In the genomic region with DNA sequence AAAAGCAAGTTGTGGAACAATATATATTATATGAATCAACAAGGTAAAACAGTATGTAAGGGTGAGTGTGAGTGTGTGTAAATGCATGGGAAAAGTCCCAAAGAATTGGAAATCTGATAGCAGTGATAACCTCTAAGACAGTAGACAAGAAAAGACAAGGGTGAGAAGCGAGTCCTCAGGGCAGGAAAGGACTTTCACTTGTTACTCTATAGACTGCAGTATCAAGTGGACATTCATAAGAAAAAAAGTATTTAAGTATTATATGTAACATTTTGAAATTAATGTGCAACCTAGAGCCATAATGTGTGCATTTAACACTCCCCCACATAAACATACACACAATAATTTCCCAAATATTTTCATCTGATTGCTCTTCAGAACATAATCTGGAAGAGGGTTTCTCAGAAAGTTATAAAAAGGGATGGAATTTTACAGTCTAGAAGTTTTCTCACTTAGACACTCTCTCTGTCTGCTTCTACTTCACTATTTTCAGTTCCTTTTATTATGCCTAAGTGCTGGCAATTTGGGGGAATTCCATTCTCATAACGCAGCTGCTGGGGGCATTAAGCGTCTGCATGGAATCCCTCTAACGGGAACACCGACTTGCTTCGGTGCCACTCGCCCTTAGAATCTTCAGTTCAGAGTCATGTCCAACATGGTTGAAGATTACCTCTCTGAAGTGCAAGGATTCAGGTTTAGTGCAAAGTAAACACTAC, we compare ENCODE assay signal across 15 cellular contexts. TPM values are rescaled to one million over a fixed set of nuclear protein-coding genes. Genes with fewer than 3 reads are reported as not detected.
DNase-seq lines count a peak whose midpoint lies in the region; ATAC-seq, FAIRE-seq and TF ChIP-seq lines count a peak whose summit lies in the region.
"Had no signal": no experiment of that assay in that cellular context is flagged by ENCODE, and none has a peak within 500 bp of the region (broad histone marks: within the 10 kb centered on the region; RNA-seq: fewer than 3 reads in every experiment).

No MANE protein-coding gene starts in this region.

- H3K27ac Mint-ChIP-seq in MCF 10A (ENCODE audit: low read depth, unreplicated experiment): no peak overlapping the region
- no peak overlapping the region for H3K27ac Mint-ChIP-seq in neural progenitor cell

- H2AFZ ChIP-seq in GM12878 (ENCODE audit: control insufficient read depth, low read depth, low read length) (no peak overlapping the region), neural progenitor cell (replicated peaks) (no peak overlapping the region)

- H3K4me3 Mint-ChIP-seq in MCF 10A (ENCODE audit: unreplicated experiment) (no peak overlapping the region), neural progenitor cell (no peak overlapping the region)

- TF ChIP-seq EP300 in GM12878 (IDR thresholded peaks at IDR 0.05; ENCODE audit: borderline replicate concordance in 1 of 2, control insufficient read depth in 1 of 2, low read depth in 2 of 2, low read length in 2 of 2): peak; percentile 10 to 75; a peak in 3 of 4 replicates

- H3K4me1 ChIP-seq in GM12878 (ENCODE audit: control insufficient read depth, insufficient read depth, low read length) (no peaks in the 10 kb centered on the region), neural progenitor cell (peaks cover 14% of the 10 kb centered on the region)

- no peak for TF ChIP-seq RAD21 in GM12878 (IDR thresholded peaks at IDR 0.05; ENCODE audit: insufficient read depth, low read depth, low read length)

- BruUV-seq in GM12878 (replicated peaks; lab: Mats Ljungman, UMichigan) (no TSS peak), MCF 10A (replicated peaks; lab: Mats Ljungman, UMichigan) (no TSS peak)

- SMC1A ChIA-PET in GM12878 (lab: Charles Lee; ENCODE audit: uncharacterized antibody, unreplicated experiment): interaction anchor here (0.6 to 2.0 kb wide), 3 partner anchors 37 to 1322 kb away, joined by 3 to 4 read pairs (median 3); no protein-coding TSS in a partner anchor

- H3K9ac ChIP-seq in GM12878 (ENCODE audit: control insufficient read depth, insufficient read depth, low read length): no peak overlapping the region
- no peak overlapping the region for H3K9ac ChIP-seq in neural progenitor cell

- FAIRE-seq in GM12892 (lab: Jason Lieb, UNC) (peak; percentile 33), GM12878 (lab: Jason Lieb, UNC) (peak; percentile 64)

- H3K4me1 Mint-ChIP-seq in MCF 10A (ENCODE audit: insufficient read depth, unreplicated experiment) (no peaks in the 10 kb centered on the region), neural progenitor cell (peaks cover 10% of the 10 kb centered on the region)

- no peaks in the 10 kb centered on the region for H3K27me3 ChIP-seq in GM12878 (replicated peaks in 1 of 2; ENCODE audit: control insufficient read depth in 2 of 2, insufficient read depth in 2 of 2, low read length in 1 of 2)
- H3K27me3 ChIP-seq in neural progenitor cell: no peaks in the 10 kb centered on the region
- H3K27me3 ChIP-seq: BE2C had no signal

- TF ChIP-seq CTCF in GM12878 (IDR thresholded peaks at IDR 0.05 in 2 of 3, conservative IDR thresholded peaks at IDR 0.05 in 1 of 3; ENCODE audit: control insufficient read depth in 2 of 3, extremely low read depth in 1 of 3, insufficient read depth in 1 of 3, low read depth in 3 of 3, low read length in 3 of 3) (no peak), MCF 10A (IDR thresholded peaks at IDR 0.05; ENCODE audit: unreplicated experiment) (no peak), neural progenitor cell (IDR thresholded peaks at IDR 0.05) (no peak)

- H3F3A ChIP-seq in neural progenitor cell (ENCODE audit: low read depth): no peaks in the 10 kb centered on the region

- no peak overlapping the region; the same call in 1 of the 2 replicates for H3K27ac ChIP-seq in GM12878 (ENCODE audit: control insufficient read depth, insufficient read depth)
- H3K27ac ChIP-seq in neural progenitor cell: no peak overlapping the region

- POLR2A ChIA-PET in GM12878 (lab: Charles Lee): interaction anchor here (0.5 kb wide), 1 partner anchor 56 kb away, joined by 4 read pairs; no protein-coding TSS in a partner anchor
- POLR2A ChIA-PET in MCF 10A (lab: Yijun Ruan, JAX): interaction anchor here (0.6 kb wide), 1 partner anchor 810 kb away, joined by 3 read pairs; no protein-coding TSS in a partner anchor

- no peaks in the 10 kb centered on the region for H3K36me3 Mint-ChIP-seq in MCF 10A (ENCODE audit: insufficient read depth, unreplicated experiment)
- no peaks in the 10 kb centered on the region for H3K36me3 Mint-ChIP-seq in neural progenitor cell

- H4K20me1 ChIP-seq in GM12878 (ENCODE audit: control insufficient read depth, insufficient read depth): no peaks in the 10 kb centered on the region
- no peaks in the 10 kb centered on the region for H4K20me1 ChIP-seq in neural progenitor cell (ENCODE audit: low read depth)

- RAD21 ChIA-PET in GM12878 (lab: Charles Lee; ENCODE audit: unreplicated experiment): no interaction called here

- peak; percentile 93 for ATAC-seq in GM19463 (IDR thresholded peaks at IDR 0.05; ENCODE audit: unreplicated experiment)
- peak; percentile 54 for ATAC-seq in HG02938 (IDR thresholded peaks at IDR 0.05; ENCODE audit: unreplicated experiment)
- ATAC-seq in GM12878: peak; percentile 95
- ATAC-seq: HCT116 had no signal

- H3K4me3 ChIP-seq in GM12878 (no peak overlapping the region), neural progenitor cell (no peak overlapping the region)

- no peaks in the 10 kb centered on the region for H3K79me2 ChIP-seq in GM12878 (ENCODE audit: control insufficient read depth, insufficient read depth, low read length)
- H3K79me2 ChIP-seq in neural progenitor cell (ENCODE audit: low read depth): no peaks in the 10 kb centered on the region

- CTCF ChIA-PET in GM12878 (lab: Yijun Ruan, JAX) (interaction anchor here (0.9 to 1.7 kb wide), 3 partner anchors 11 to 30 kb away, joined by 4 to 11 read pairs (median 4); no protein-coding TSS in a partner anchor), MCF 10A (lab: Yijun Ruan, JAX) (interaction anchor here (0.6 kb wide), 1 partner anchor 572 kb away, joined by 3 read pairs; no protein-coding TSS in a partner anchor)

- WGBS in GM12878 (ENCODE audit: insufficient coverage, insufficient replicate concordance, low lambda C conversion rate, missing lambda C conversion rate): 2% methylated on average over 7 of the region's 7 CpGs

- intact Hi-C loops in GM12878 (cut with micrococcal nuclease; ENCODE audit: unreplicated experiment): no loop called here
- intact Hi-C loops in MCF 10A (cut with micrococcal nuclease): no loop called here

- no peak for DNase-seq in GM12892 (ENCODE audit: insufficient read length)
- peak; percentile 31 for DNase-seq in GM12878 (ENCODE audit: low read depth, low spot score)
- no peak for DNase-seq in NCI-H748 (lab: John Stamatoyannopoulos, UW; ENCODE audit: unreplicated experiment)
- DNase-seq in KBM-7: no peak
- DNase-seq in MCF 10A (ENCODE audit: unreplicated experiment): no peak
- DNase-seq in neural progenitor cell (ENCODE audit: low spot score): no peak
- DNase-seq: activated CD4-positive, CD25-positive, alpha-beta regulatory T cell treated with anti-CD3 and anti-CD28 coated beads, Interleukin-2, amount 50 U/mL, for 72 hours; aorta; BE2C; cortex of kidney; DMS79 treated with DMSO at 0.1 percent for 48 hours; SW 1271 had no signal

- H3K4me2 ChIP-seq in GM12878 (ENCODE audit: control insufficient read depth, insufficient read depth) (peak overlapping the region; percentile 57; the same call in 1 of the 2 replicates), neural progenitor cell (no peak overlapping the region)

- TF ChIP-seq POLR2A in GM12892 (IDR thresholded peaks at IDR 0.05; ENCODE audit: low read depth, low read length) (no peak), GM12878 (IDR thresholded peaks at IDR 0.05; ENCODE audit: low read depth, low read length) (no peak)

- in situ Hi-C loops in GM12878 (cut with MboI) (no loop called here), KBM-7 (cut with MboI; ENCODE audit: low pct_unique_long_range_greater_than_20kb, low sequenced_read_pairs) (no loop called here)

- H3K36me3 ChIP-seq in GM12878 (ENCODE audit: control insufficient read depth in 2 of 2, insufficient read depth in 2 of 2, low read length in 1 of 2) (no peaks in the 10 kb centered on the region), neural progenitor cell (no peaks in the 10 kb centered on the region)
- H3K36me3 ChIP-seq: BE2C had no signal

- peaks cover 38% of the 10 kb centered on the region for H3K27me3 Mint-ChIP-seq in MCF 10A (ENCODE audit: insufficient read depth, unreplicated experiment)
- H3K27me3 Mint-ChIP-seq in neural progenitor cell (ENCODE audit: insufficient read depth, low read depth): peaks cover 5% of the 10 kb centered on the region

- no peaks in the 10 kb centered on the region for H3K9me3 ChIP-seq in GM12878 (replicated peaks; ENCODE audit: control insufficient read depth, insufficient read depth, low read length)
- H3K9me3 ChIP-seq in neural progenitor cell (ENCODE audit: low read depth): no peaks in the 10 kb centered on the region
- H3K9me3 ChIP-seq: BE2C had no signal

- H3K9me3 Mint-ChIP-seq in MCF 10A (ENCODE audit: unreplicated experiment): no peaks in the 10 kb centered on the region
- no peaks in the 10 kb centered on the region for H3K9me3 Mint-ChIP-seq in neural progenitor cell

TF ChIP-seq in GM12878, 131 proteins besides CTCF, POLR2A, EP300 and RAD21 (continues in another document):
- TF ChIP-seq TCF12 (IDR thresholded peaks at IDR 0.05; ENCODE audit: low read depth, low read length) (peak; percentile 68; the same call in 1 of the 2 replicates), SPI1 (IDR thresholded peaks at IDR 0.05; ENCODE audit: borderline replicate concordance, insufficient read depth, low read depth, low read length) (peak; percentile 91)

RNA-seq across cellular contexts. Expression of a gene that starts 50.0 kb away (rescaled TPM):
- 6.4 TPM for polyA plus RNA-seq in GM12892 (2012; ENCODE audit: missing spikeins)
- total RNA-seq in GM12878 (2013; cell fraction: nucleolus; rRNA removed): 46.3 and 46.4 TPM in 2 replicates
- total RNA-seq in GM12878 (2014; rRNA removed): 8.3 and 9.2 TPM in 2 replicates
- 8.7 and 9.1 TPM in 2 replicates for total RNA-seq in GM12878 (2014; rRNA removed; fragmentation: Illumina TruSeq; extraction: Trizol)
- 11.5 and 12.1 TPM in 2 replicates for total RNA-seq in GM12878 (2021)
- 2.5 TPM for polyA plus RNA-seq in GM12878 (2011; ENCODE audit: low read depth)
- polyA plus RNA-seq in GM12878 (2011; rRNA removed): 11.0 and 18.0 TPM in 2 replicates
- polyA plus RNA-seq in GM12878 (2011; cell fraction: cytosol; rRNA removed): 15.9 and 17.2 TPM in 2 replicates
- 22.5 and 24.0 TPM in 2 replicates for polyA plus RNA-seq in GM12878 (2011; cell fraction: nucleus; rRNA removed)
- polyA plus RNA-seq in GM12878 (2012): 2.9 and 4.0 TPM in 2 replicates
- 8.8 and 12.8 TPM in 2 replicates for polyA plus RNA-seq in GM12878 (2014; fragmentation: Illumina TruSeq; extraction: Trizol)
- 1 to 10 TPM; 3.2 to 4.4 TPM for polyA plus RNA-seq in GM12878 (2014; fragmentation: Nextera tagmentation; extraction: Ambion mirVana)
- 5.6 and 5.9 TPM in 2 replicates for polyA plus RNA-seq in GM12878 (2014; rRNA removed)
- polyA plus RNA-seq in GM12878 (2016; fragmentation: Nextera tagmentation; extraction: Ambion mirVana): 10 to 100 TPM; 11.2 to 11.6 TPM
- polyA minus RNA-seq in GM12878 (2011; rRNA and poly(A)+ RNA removed): 27.8 and 43.2 TPM in 2 replicates
- polyA minus RNA-seq in GM12878 (2011; cell fraction: cytosol; rRNA and poly(A)+ RNA removed): 9.1 and 11.9 TPM in 2 replicates
- 55.9 and 109 TPM in 2 replicates for polyA minus RNA-seq in GM12878 (2011; cell fraction: nucleus; rRNA and poly(A)+ RNA removed)
- 7.6 and 11.4 TPM in 2 replicates for total RNA-seq in MCF 10A (2022)
- total RNA-seq in neural progenitor cell (ENCODE audit: low replicate concordance): 13.2 and 13.3 TPM in 2 replicates
